Comparison of ENCODE assay signal across 11 cellular contexts in the genomic region with DNA sequence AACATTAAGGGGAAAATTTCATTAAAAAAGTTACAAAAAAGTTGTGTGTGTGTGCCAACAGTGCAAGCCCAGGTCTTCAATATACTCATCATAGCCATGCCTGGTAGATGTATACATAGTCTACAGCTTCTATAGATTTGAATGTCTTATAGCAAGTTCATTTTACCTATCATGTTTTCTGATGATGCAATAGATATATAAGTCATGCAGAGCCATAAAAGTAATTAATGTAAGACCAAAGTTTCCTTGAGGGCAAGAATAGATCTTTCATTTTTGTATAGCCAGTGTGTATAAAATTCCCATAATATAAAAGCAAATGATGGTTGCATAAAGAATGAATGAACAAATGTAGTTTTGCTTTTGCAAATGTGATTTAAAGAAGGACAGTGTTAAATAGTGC.
"Had no signal": no experiment of that assay in that cellular context is flagged by ENCODE, and none has a peak within 500 bp of the region (broad histone marks: within the 10 kb centered on the region; RNA-seq: fewer than 3 reads in every experiment).

No MANE protein-coding gene starts in this region.

- ATAC-seq: GM23338, HCT116 had no signal

- DNase-seq: GM23248, GOT3, H7, H9, HCEC 1CT, HFFc6 had no signal

- H3K4me3 ChIP-seq: GM23248, GM23338, HAP-1 had no signal

- H3K9me3 ChIP-seq: HAP-1 had no signal

- H2AFZ ChIP-seq: GM23248, GM23338 had no signal

- H3K4me2 ChIP-seq: GM23338 had no signal

- H3K27ac ChIP-seq: GM23248 had no signal

- H3K36me3 ChIP-seq: HAP-1 had no signal

- H3K9ac ChIP-seq: GM23248 had no signal

- FAIRE-seq: H1, H54 had no signal
